In genomic region chrX:49171752-49172279, GRCh38 we compare ENCODE assay signal across 8 cellular contexts. TPM values are rescaled to one million over a fixed set of nuclear protein-coding genes. Genes with fewer than 3 reads are reported as not detected.
DNase-seq lines count a peak whose midpoint lies in the region; ATAC-seq and TF ChIP-seq lines count a peak whose summit lies in the region.

PLP2 (plus strand) TSS chrX:49171898; CDS start chrX:49172001, 103 bp downstream.

- H3K27me3 ChIP-seq in GM23248 (replicated peaks; ENCODE audit: insufficient read depth): no peaks in the 10 kb centered on the region
- no peaks in the 10 kb centered on the region for H3K27me3 ChIP-seq in effector memory CD4-positive, alpha-beta T cell (replicated peaks; ENCODE audit: control insufficient read depth, insufficient read depth, low read length, poor library complexity, severe bottlenecking)

- H3K36me3 ChIP-seq in GM23248 (ENCODE audit: low read depth): no peaks in the 10 kb centered on the region
- no peaks in the 10 kb centered on the region for H3K36me3 ChIP-seq in effector memory CD4-positive, alpha-beta T cell (ENCODE audit: control insufficient read depth, insufficient read depth, low read length)

- H3K9me3 Mint-ChIP-seq in activated CD8-positive, alpha-beta T cell treated with anti-CD3 and anti-CD28 coated beads for 36 hours: no peaks in the 10 kb centered on the region

- H3K27me3 Mint-ChIP-seq in activated CD8-positive, alpha-beta T cell treated with anti-CD3 and anti-CD28 coated beads for 36 hours: no peaks in the 10 kb centered on the region

- peak within 1 kb of the TSS; percentile 75 for H3K4me2 ChIP-seq in GM23248 (ENCODE audit: unreplicated experiment)

- intact Hi-C loops in activated CD8-positive, alpha-beta T cell treated with anti-CD3 and anti-CD28 coated beads for 36 hours (cut with micrococcal nuclease): no loop called here

- peak within 1 kb of the TSS; percentile 93 for H3K27ac Mint-ChIP-seq in activated CD8-positive, alpha-beta T cell treated with anti-CD3 and anti-CD28 coated beads for 36 hours

- peaks cover 3% of the 10 kb centered on the region for H3F3A ChIP-seq in GM23248 (ENCODE audit: insufficient read depth)

- H2AFZ ChIP-seq in GM23248: peak within 1 kb of the TSS; percentile 81

- no peaks in the 10 kb centered on the region for H4K20me1 ChIP-seq in GM23248 (ENCODE audit: insufficient read depth)

- ATAC-seq in activated CD8-positive, alpha-beta T cell treated with anti-CD3 and anti-CD28 coated beads for 36 hours: peak; percentile 59

- H3K9ac ChIP-seq in GM23248: peak within 1 kb of the TSS; percentile 91

- peaks cover 6% of the 10 kb centered on the region; the same call in 1 of the 2 replicates for H3K4me1 ChIP-seq in GM23248 (ENCODE audit: insufficient read depth)
- H3K4me1 ChIP-seq in effector memory CD4-positive, alpha-beta T cell (ENCODE audit: control insufficient read depth, insufficient read depth, low read length, poor library complexity, severe bottlenecking): peaks cover 8% of the 10 kb centered on the region

- peak within 1 kb of the TSS; percentile 89 for H3K4me3 ChIP-seq in GM23248
- peak within 1 kb of the TSS; percentile 62 for H3K4me3 ChIP-seq in effector memory CD4-positive, alpha-beta T cell (ENCODE audit: insufficient read depth, low read depth, low read length, poor library complexity, severe bottlenecking)

- H3K9me3 ChIP-seq in GM23248 (ENCODE audit: low read depth): no peaks in the 10 kb centered on the region
- H3K9me3 ChIP-seq in effector memory CD4-positive, alpha-beta T cell (ENCODE audit: control insufficient read depth, low read length): no peaks in the 10 kb centered on the region

- H3K4me3 Mint-ChIP-seq in activated CD8-positive, alpha-beta T cell treated with anti-CD3 and anti-CD28 coated beads for 36 hours: peak within 1 kb of the TSS; percentile 85

- CTCF ChIA-PET in activated CD8-positive, alpha-beta T cell treated with anti-CD3 and anti-CD28 coated beads for 36 hours (lab: Charles Lee): interaction anchor here (0.8 to 2.0 kb wide), 2 partner anchors 16 to 19 kb away, joined by 3 to 6 read pairs; no protein-coding TSS in a partner anchor

- H3K9me2 ChIP-seq in GM23248 (ENCODE audit: insufficient read depth): no peaks in the 10 kb centered on the region

- POLR2A ChIA-PET in activated CD8-positive, alpha-beta T cell treated with anti-CD3 and anti-CD28 coated beads for 36 hours (lab: Charles Lee): interaction anchor here (1.4 kb wide), 1 partner anchor 11 kb away, joined by 3 read pairs; no protein-coding TSS in a partner anchor

- H3K4me1 Mint-ChIP-seq in activated CD8-positive, alpha-beta T cell treated with anti-CD3 and anti-CD28 coated beads for 36 hours (ENCODE audit: low read depth): peaks cover 24% of the 10 kb centered on the region

- peaks cover 16% of the 10 kb centered on the region for H3K79me2 ChIP-seq in GM23248 (ENCODE audit: insufficient read depth)

- H3K36me3 Mint-ChIP-seq in activated CD8-positive, alpha-beta T cell treated with anti-CD3 and anti-CD28 coated beads for 36 hours (ENCODE audit: low read depth): peaks cover 29% of the 10 kb centered on the region

- in situ Hi-C loops in GM23248 (cut with MboI): no loop called here

- DNase-seq in D341Med (ENCODE audit: low spot score): peak; percentile 75
- DNase-seq in GM23248: peak; percentile 79
- DNase-seq in NCI-H2081 (lab: John Stamatoyannopoulos, UW): peak; percentile 40 to 60
- peak; percentile 85 for DNase-seq in activated CD8-positive, alpha-beta T cell treated with anti-CD3 and anti-CD28 coated beads for 36 hours
- peak; percentile 62 to 63 (median 63) for DNase-seq in effector memory CD4-positive, alpha-beta T cell
- DNase-seq in mucosa of gallbladder (ENCODE audit: low spot score): no peak
- peak; percentile 10 to 48 (median 40) for DNase-seq in stimulated activated naive CD4-positive, alpha-beta T cell (lab: John Stamatoyannopoulos, UW)
- DNase-seq in NCI-H2029 (lab: John Stamatoyannopoulos, UW): no peak

- no peak for TF ChIP-seq CTCF in activated CD8-positive, alpha-beta T cell treated with anti-CD3 and anti-CD28 coated beads for 36 hours (IDR thresholded peaks at IDR 0.05)

- peak within 1 kb of the TSS; percentile 79 for H3K27ac ChIP-seq in GM23248
- peak within 1 kb of the TSS; percentile 73 for H3K27ac ChIP-seq in effector memory CD4-positive, alpha-beta T cell (ENCODE audit: insufficient read depth, low read length, poor library complexity, severe bottlenecking)

- WGBS in GM23248 (ENCODE audit: low coverage in 1 of 2, low lambda C conversion rate in 2 of 2, missing lambda C conversion rate in 2 of 2), 2 experiments: 0 to 1% methylated on average over 9 to 30 of the region's 46 CpGs

RNA-seq across cellular contexts. Expression of gene PLP2, which starts in this region (rescaled TPM):
- total RNA-seq in GM23248 (2014; rRNA removed; shearing (Covaris generic)): 62.3 and 62.5 TPM in 2 replicates
- 204 and 209 TPM in 2 replicates for polyA plus RNA-seq in GM23248 (2016; fragmentation: Nextera tagmentation; extraction: Ambion mirVana)
- 100 to 1,000 TPM; 130 to 136 TPM for total RNA-seq in activated CD8-positive, alpha-beta T cell treated with anti-CD3 and anti-CD28 coated beads for 36 hours
- 44.0 TPM for total RNA-seq in mucosa of gallbladder

Comparison
In these comparisons a context has a peak if more than half of its experiments do, and no peak if none do; other contexts are left out.
1. DNase-seq: peak in D341Med (single experiment), GM23248 (single experiment), NCI-H2081 (2 of 2), activated CD8-positive, alpha-beta T cell treated with anti-CD3 and anti-CD28 coated beads for 36 hours (single experiment), effector memory CD4-positive, alpha-beta T cell (3 of 3) and stimulated activated naive CD4-positive, alpha-beta T cell (6 of 6); none in mucosa of gallbladder (single experiment) and NCI-H2029 (single experiment).